In genomic region chr16:62711797-62712196, GRCh38 we compare ENCODE assay signal across 16 cellular contexts.
DNase-seq lines count a peak whose midpoint lies in the region; ATAC-seq and TF ChIP-seq lines count a peak whose summit lies in the region.
"Had no signal": no experiment of that assay in that cellular context is flagged by ENCODE, and none has a peak within 500 bp of the region (broad histone marks: within the 10 kb centered on the region; RNA-seq: fewer than 3 reads in every experiment).

No MANE protein-coding gene starts in this region.

- H3K27me3 ChIP-seq in GM23338 (ENCODE audit: insufficient read depth): no peaks in the 10 kb centered on the region
- H3K27me3 ChIP-seq in HAP-1 (ENCODE audit: low read depth): no peaks in the 10 kb centered on the region
- H3K27me3 ChIP-seq: SJCRH30 had no signal

- DNase-seq in ELF-1 (ENCODE audit: low read depth, low spot score): peak; percentile 7
- DNase-seq in GM23338 (ENCODE audit: low spot score): peak; percentile 58
- peak; percentile 35 for DNase-seq in WTC11 (ENCODE audit: low spot score)
- DNase-seq in iPS-NIHi7 (ENCODE audit: extremely low spot score): peak; percentile 34
- no peak for DNase-seq in COR-L47 (lab: John Stamatoyannopoulos, UW)
- no peak for DNase-seq in HAP-1 (ENCODE audit: low spot score in 2 of 2)
- DNase-seq: CD8-positive, alpha-beta T cell; EL; HFFc6; NCI-H187 treated with DMSO at 0.1 percent for 48 hours; NCI-H526 treated with DMSO at 0.1 percent for 48 hours; NK-92 treated with Interleukin-12 subunit alpha and Interleukin-12 subunit beta, amount 100 ng/mL, for 24 hours; SJCRH30 had no signal

- H3K27ac Mint-ChIP-seq in GM23338: no peak overlapping the region
- no peak overlapping the region for H3K27ac Mint-ChIP-seq in WTC11
- H3K27ac Mint-ChIP-seq: CD8-positive, alpha-beta T cell; HFFc6; T-helper 2 cell treated with Interferon-gamma antibody and Interleukin-4, amounts not matched to agents 5 μg/mL and 100 μg/mL, for 36 hours had no signal

- H3K4me3 ChIP-seq in GM23338 (no peak overlapping the region), HAP-1 (no peak overlapping the region)
- H3K4me3 ChIP-seq: SJCRH30 had no signal

- H3K36me3 ChIP-seq in GM23338 (ENCODE audit: insufficient read depth) (no peaks in the 10 kb centered on the region), HAP-1 (replicated peaks) (no peaks in the 10 kb centered on the region)
- H3K36me3 ChIP-seq: SJCRH30 had no signal

- H3K4me2 ChIP-seq in GM23338: no peak overlapping the region

- in situ Hi-C loops in HAP-1 (cut with MboI; ENCODE audit: low sequenced_read_pairs): loop anchor here (25.0 kb wide), 1 partner anchor 474 kb away; no protein-coding TSS in a partner anchor

- no peak overlapping the region for H3K4me3 Mint-ChIP-seq in GM23338
- H3K4me3 Mint-ChIP-seq in WTC11: no peak overlapping the region
- H3K4me3 Mint-ChIP-seq: CD8-positive, alpha-beta T cell; HFFc6; T-helper 2 cell treated with Interferon-gamma antibody and Interleukin-4, amounts not matched to agents 5 μg/mL and 100 μg/mL, for 36 hours had no signal

- H2AFZ ChIP-seq in GM23338: peak overlapping the region; percentile 38; the same call in 1 of the 2 replicates

- peak; percentile 85 for ATAC-seq in GM23338
- ATAC-seq in WTC11: peak; percentile 98
- ATAC-seq in HG03139 (IDR thresholded peaks at IDR 0.05; ENCODE audit: unreplicated experiment): no peak
- ATAC-seq: CD8-positive, alpha-beta T cell had no signal

- H3K36me3 Mint-ChIP-seq in GM23338 (ENCODE audit: low read depth) (no peaks in the 10 kb centered on the region), WTC11 (no peaks in the 10 kb centered on the region)
- H3K36me3 Mint-ChIP-seq: CD8-positive, alpha-beta T cell; IgD-negative memory B cell had no signal

- H3K9me3 Mint-ChIP-seq in GM23338 (no peaks in the 10 kb centered on the region; the same call in 2 of the 3 replicates), WTC11 (no peaks in the 10 kb centered on the region)

- H3K4me1 ChIP-seq in GM23338 (ENCODE audit: insufficient read depth) (peaks cover 3% of the 10 kb centered on the region; the same call in 1 of the 2 replicates), HAP-1 (peaks cover 13% of the 10 kb centered on the region)
- H3K4me1 ChIP-seq: SJCRH30 had no signal

- peaks cover 5% of the 10 kb centered on the region for H3K27me3 Mint-ChIP-seq in GM23338 (ENCODE audit: insufficient read depth, low read depth, poor library complexity)
- no peaks in the 10 kb centered on the region for H3K27me3 Mint-ChIP-seq in WTC11 (ENCODE audit: low read depth)
- H3K27me3 Mint-ChIP-seq: IgD-negative memory B cell had no signal

- no peaks in the 10 kb centered on the region for H4K20me1 ChIP-seq in GM23338 (replicated peaks; ENCODE audit: insufficient read depth)

- H3K9me3 ChIP-seq in HAP-1: no peaks in the 10 kb centered on the region
- H3K9me3 ChIP-seq: SJCRH30 had no signal

- no peaks in the 10 kb centered on the region; the same call in none of the 2 replicates for H3K9me2 ChIP-seq in GM23338 (ENCODE audit: insufficient read depth)

- CTCF ChIA-PET in WTC11 (lab: Charles Lee): interaction anchor here (0.6 to 1.1 kb wide), 3 partner anchors 13 to 578 kb away, joined by 3 to 4 read pairs (median 4); no protein-coding TSS in a partner anchor

- TF ChIP-seq CTCF in GM23338 (conservative IDR thresholded peaks at IDR 0.05; ENCODE audit: low read depth in 2 of 2) (peak; percentile 42 to 49), WTC11 (IDR thresholded peaks at IDR 0.05) (no peak)

- H3K79me2 ChIP-seq in GM23338 (replicated peaks; ENCODE audit: insufficient read depth): no peaks in the 10 kb centered on the region

- H3F3A ChIP-seq in GM23338 (replicated peaks; ENCODE audit: low read depth): no peaks in the 10 kb centered on the region

- H3K4me1 Mint-ChIP-seq in GM23338: peaks cover 3% of the 10 kb centered on the region; the same call in 1 of the 3 replicates
- peaks cover 8% of the 10 kb centered on the region for H3K4me1 Mint-ChIP-seq in WTC11
- H3K4me1 Mint-ChIP-seq: IgD-negative memory B cell had no signal

- POLR2A ChIA-PET in WTC11 (lab: Charles Lee): no interaction called here

- no peak overlapping the region for H3K27ac ChIP-seq in GM23338 (ENCODE audit: low read depth)
- H3K27ac ChIP-seq: SJCRH30 had no signal

TF ChIP-seq in WTC11, 78 proteins besides CTCF, POLR2A, EP300 and RAD21 (continues in another document):
- TF ChIP-seq NFATC4 (CRISPR knock-in tag; IDR thresholded peaks at IDR 0.05) (no peak), ESRRA (CRISPR knock-in tag; IDR thresholded peaks at IDR 0.05; ENCODE audit: borderline replicate concordance) (no peak), NR2C2 (CRISPR knock-in tag; IDR thresholded peaks at IDR 0.05) (no peak), ELF4 (CRISPR knock-in tag; IDR thresholded peaks at IDR 0.05; ENCODE audit: low read depth) (no peak), MLX (CRISPR knock-in tag; IDR thresholded peaks at IDR 0.05) (no peak), ZNF232 (CRISPR knock-in tag; IDR thresholded peaks at IDR 0.05) (no peak), MYBL2 (CRISPR knock-in tag; IDR thresholded peaks at IDR 0.05) (no peak), FOXK1 (CRISPR knock-in tag; IDR thresholded peaks at IDR 0.05) (no peak), CDX4 (CRISPR knock-in tag; IDR thresholded peaks at IDR 0.05; ENCODE audit: borderline replicate concordance) (no peak), ZNF423 (CRISPR knock-in tag; IDR thresholded peaks at IDR 0.05) (no peak), KAT7 (CRISPR knock-in tag; IDR thresholded peaks at IDR 0.05; ENCODE audit: borderline replicate concordance) (no peak), NR3C1 (CRISPR knock-in tag; conservative IDR thresholded peaks at IDR 0.05; ENCODE audit: low read depth) (no peak), ZNF532 (CRISPR knock-in tag; IDR thresholded peaks at IDR 0.05; ENCODE audit: borderline replicate concordance) (no peak), MXD4 (CRISPR knock-in tag; IDR thresholded peaks at IDR 0.05; ENCODE audit: borderline replicate concordance) (no peak), ZNF138 (CRISPR knock-in tag; conservative IDR thresholded peaks at IDR 0.05) (no peak)

Comparison
In these comparisons a context has a peak if more than half of its experiments do, and no peak if none do; other contexts are left out.
1. DNase-seq: peak in ELF-1 (single experiment), GM23338 (single experiment), WTC11 (single experiment) and iPS-NIHi7 (single experiment); none in COR-L47 (single experiment) and HAP-1 (0 of 2).